8 cellular contexts compared by ENCODE assay signal in genomic region chr11:108466405-108466804, GRCh38. TPM values are rescaled to one million over a fixed set of nuclear protein-coding genes. Genes with fewer than 3 reads are reported as not detected.
DNase-seq lines count a peak whose midpoint lies in the region; ATAC-seq, FAIRE-seq and TF ChIP-seq lines count a peak whose summit lies in the region.

No MANE protein-coding gene starts in this region.

- no peak for TF ChIP-seq POLR2A in HCT116 (IDR thresholded peaks at IDR 0.05; ENCODE audit: borderline replicate concordance, extremely low read depth, insufficient read depth, insufficient read length)

- RAD21 ChIA-PET in HCT116 (lab: Charles Lee; ENCODE audit: low non-redundant PET in 1 of 2, low total read pairs in 2 of 2, uncharacterized antibody in 2 of 2, unreplicated experiment in 2 of 2) = no interaction called here

- intact Hi-C loops in HCT116 (cut with micrococcal nuclease) = loop anchor here (2.0 kb wide), 1 partner anchor 30 kb away; no protein-coding TSS in a partner anchor
- intact Hi-C loops in activated CD4-positive, alpha-beta memory T cell treated with anti-CD3 and anti-CD28 coated beads for 36 hours (cut with micrococcal nuclease) = loop anchor here (5.0 to 10.0 kb wide), 6 partner anchors 122 to 622 kb away; no protein-coding TSS in a partner anchor
- intact Hi-C loops in right cardiac atrium (cut with DNase I) = no loop called here

- FAIRE-seq in small intestine (lab: Jason Lieb, UNC) = no peak

- POLR2A ChIA-PET in HCT116 (lab: Charles Lee) = no interaction called here
- POLR2A ChIA-PET in activated CD4-positive, alpha-beta memory T cell treated with anti-CD3 and anti-CD28 coated beads for 36 hours (lab: Charles Lee) = interaction anchor here (1.0 to 1.2 kb wide), 3 partner anchors 32 to 441 kb away, joined by 3 to 4 read pairs (median 3); partner anchors contain the start of gene POGLUT3

- TF ChIP-seq RAD21 in HCT116 (IDR thresholded peaks at IDR 0.05; ENCODE audit: low read depth) = no peak

- no peaks in the 10 kb centered on the region for H3K36me3 ChIP-seq in HCT116 (ENCODE audit: control insufficient read depth in 1 of 2, insufficient read depth in 2 of 2, low read length in 2 of 2)
- no peaks in the 10 kb centered on the region for H3K36me3 ChIP-seq in small intestine (ENCODE audit: control insufficient read depth in 2 of 2, insufficient read depth in 2 of 2, low read length in 2 of 2)

- H3K4me1 Mint-ChIP-seq in activated CD4-positive, alpha-beta memory T cell treated with anti-CD3 and anti-CD28 coated beads for 36 hours (ENCODE audit: low read depth) = peaks cover 3% of the 10 kb centered on the region

- H3K27ac Mint-ChIP-seq in activated CD4-positive, alpha-beta memory T cell treated with anti-CD3 and anti-CD28 coated beads for 36 hours = peak overlapping the region; percentile 99

- no peak for TF ChIP-seq CTCF in HCT116 (IDR thresholded peaks at IDR 0.05 in 2 of 3, conservative IDR thresholded peaks at IDR 0.05 in 1 of 3; ENCODE audit: borderline replicate concordance in 1 of 3, insufficient read depth in 1 of 3, low read depth in 2 of 3, low read length in 2 of 3)

- DNase-seq in HCT116 (ENCODE audit: low read depth, low spot score) (no peak), right cardiac atrium (no peak), small intestine (no peak), SHP77 (lab: John Stamatoyannopoulos, UW) (no peak), SW 1271 (lab: John Stamatoyannopoulos, UW) (no peak)
- DNase-seq in activated CD4-positive, alpha-beta memory T cell treated with anti-CD3 and anti-CD28 coated beads for 36 hours = peak; percentile 10

- H3K4me3 Mint-ChIP-seq in activated CD4-positive, alpha-beta memory T cell treated with anti-CD3 and anti-CD28 coated beads for 36 hours = peak overlapping the region; percentile 99

- H3K4me2 ChIP-seq in HCT116 (ENCODE audit: low read length) = peak overlapping the region; percentile 85

- H3K27me3 ChIP-seq in HCT116 (ENCODE audit: insufficient read depth, low read length) (no peaks in the 10 kb centered on the region), right cardiac atrium (ENCODE audit: control insufficient read depth, insufficient read depth) (no peaks in the 10 kb centered on the region), small intestine (ENCODE audit: control insufficient read depth in 2 of 2, insufficient read depth in 2 of 2, low read length in 2 of 2) (no peaks in the 10 kb centered on the region)

- H3K9me3 Mint-ChIP-seq in activated CD4-positive, alpha-beta memory T cell treated with anti-CD3 and anti-CD28 coated beads for 36 hours = no peaks in the 10 kb centered on the region

- peak overlapping the region; percentile 87 for H3K9ac ChIP-seq in HCT116 (ENCODE audit: low read length)

- H3K9me2 ChIP-seq in HCT116 (ENCODE audit: insufficient read depth) = no peaks in the 10 kb centered on the region

- H3K4me1 ChIP-seq in HCT116 (ENCODE audit: control insufficient read depth in 1 of 2, insufficient read depth in 2 of 2, low read length in 2 of 2) (peaks cover 5 to 14% of the 10 kb centered on the region in 2 experiments; a peak in 3 of 4 replicates), right cardiac atrium (ENCODE audit: control insufficient read depth, insufficient read depth, low read length) (peaks cover 2% of the 10 kb centered on the region), small intestine (ENCODE audit: control insufficient read depth in 2 of 2, insufficient read depth in 1 of 2, low read depth in 1 of 2, low read length in 1 of 2) (peaks cover 0 to 2% of the 10 kb centered on the region in 2 donors)

- no peaks in the 10 kb centered on the region for H3K79me2 ChIP-seq in HCT116 (ENCODE audit: insufficient read depth, low read length)

- H3K36me3 Mint-ChIP-seq in activated CD4-positive, alpha-beta memory T cell treated with anti-CD3 and anti-CD28 coated beads for 36 hours = no peaks in the 10 kb centered on the region

- no peaks in the 10 kb centered on the region for H3K27me3 Mint-ChIP-seq in activated CD4-positive, alpha-beta memory T cell treated with anti-CD3 and anti-CD28 coated beads for 36 hours

- H4K20me1 ChIP-seq in HCT116 (ENCODE audit: insufficient read depth) = no peaks in the 10 kb centered on the region

- ATAC-seq in HCT116 = no peak
- ATAC-seq in right cardiac atrium = no peak
- no peak for ATAC-seq in HG02759 (IDR thresholded peaks at IDR 0.05; ENCODE audit: unreplicated experiment)
- no peak for ATAC-seq in GM18909 (IDR thresholded peaks at IDR 0.05; ENCODE audit: poor library complexity, unreplicated experiment)

- H3K4me3 ChIP-seq in HCT116 (replicated peaks in 1 of 2; ENCODE audit: low read depth in 1 of 2, low read length in 2 of 2) = peak overlapping the region; percentile 60 to 88
- peak overlapping the region; percentile 70 for H3K4me3 ChIP-seq in right cardiac atrium (ENCODE audit: low read length)
- peak overlapping the region in 1 of 2 donors; percentile 75 for H3K4me3 ChIP-seq in small intestine (ENCODE audit: low read depth in 1 of 2, low read length in 2 of 2)

- H3K27ac ChIP-seq in HCT116 (ENCODE audit: low read depth, low read length) = peak overlapping the region; percentile 86; the same call in 1 of the 2 replicates
- no peak overlapping the region for H3K27ac ChIP-seq in right cardiac atrium (ENCODE audit: low read length)
- peak overlapping the region; percentile 92 to 100 for H3K27ac ChIP-seq in small intestine (ENCODE audit: low read depth in 1 of 2, low read length in 1 of 2)

- no peak overlapping the region for H2AFZ ChIP-seq in HCT116 (ENCODE audit: low read depth, low read length, poor library complexity, severe bottlenecking)

- 59% methylated on average over 7 of the region's 7 CpGs for WGBS in right cardiac atrium
- WGBS in small intestine, 3 donors = 32 to 46% (median 38%) methylated on average over 7 of the region's 7 CpGs

- BruUV-seq in HCT116 (replicated peaks; lab: Mats Ljungman, UMichigan) = no TSS peak

- CTCF ChIA-PET in HCT116 (lab: Charles Lee) = no interaction called here
- CTCF ChIA-PET in activated CD4-positive, alpha-beta memory T cell treated with anti-CD3 and anti-CD28 coated beads for 36 hours (lab: Charles Lee) = no interaction called here

- no peaks in the 10 kb centered on the region for H3K9me3 ChIP-seq in HCT116 (ENCODE audit: control insufficient read depth in 1 of 2, insufficient read depth in 1 of 2, low read depth in 1 of 2, low read length in 2 of 2)
- no peaks in the 10 kb centered on the region for H3K9me3 ChIP-seq in right cardiac atrium (ENCODE audit: control insufficient read depth, low read length)
- no peaks in the 10 kb centered on the region for H3K9me3 ChIP-seq in small intestine (ENCODE audit: control insufficient read depth, low read depth)

TF ChIP-seq in HCT116, 20 proteins besides CTCF, POLR2A, EP300 and RAD21:
- no peak for TF ChIP-seq ZNF274 (IDR thresholded peaks at IDR 0.05; ENCODE audit: low read depth, low read length)

RNA-seq across cellular contexts. Expression of gene C11orf65, which starts 0.9 kb away (rescaled TPM):
- 1.3 TPM for total RNA-seq in HCT116 (2021; ENCODE audit: unreplicated experiment)
- polyA plus RNA-seq in HCT116 (2012) = 0.74 and 0.86 TPM in 2 replicates
- 1 to 10 TPM; 1.0 to 2.0 TPM for total RNA-seq in activated CD4-positive, alpha-beta memory T cell treated with anti-CD3 and anti-CD28 coated beads for 36 hours
- total RNA-seq in right cardiac atrium = 1 to 10 TPM in 1 of 4 donors, under 1 TPM in 3; 0.44 to 1.0 (median 0.69) TPM
- 0.54 TPM for polyA plus RNA-seq in right cardiac atrium
- under 1 TPM in 1 of 3 donors, not detected in 2; 0.24 TPM for polyA plus RNA-seq in small intestine

RNA-seq across cellular contexts. Expression of gene POGLUT3, which starts 31.8 kb away (rescaled TPM):
- total RNA-seq in HCT116 (2021; ENCODE audit: unreplicated experiment) (22.0 TPM), right cardiac atrium (10 to 100 TPM; 18.1 to 23.9 (median 21.3) TPM)
- polyA plus RNA-seq in HCT116 (2012) = 5.3 and 7.0 TPM in 2 replicates
- 1 to 10 TPM; 9.2 to 9.9 TPM for total RNA-seq in activated CD4-positive, alpha-beta memory T cell treated with anti-CD3 and anti-CD28 coated beads for 36 hours
- polyA plus RNA-seq in right cardiac atrium (12.4 TPM), small intestine (10 to 100 TPM in 1 of 3 donors, 1 to 10 TPM in 1, under 1 TPM in 1; 0.89 to 11.4 (median 1.4) TPM)

Comparison
In these comparisons a context has a peak if more than half of its experiments do, and no peak if none do; other contexts are left out.
1. intact Hi-C loops: an anchor here in HCT116 (2.0 kb wide) and activated CD4-positive, alpha-beta memory T cell treated with anti-CD3 and anti-CD28 coated beads for 36 hours (5.0 to 10.0 kb wide); none called in right cardiac atrium.